ENCODE assay signal across 1 cellular context in genomic region chr12:131641315-131641714, GRCh38.
TF ChIP-seq lines count a peak whose summit lies in the region.

No MANE protein-coding gene starts in this region.

TF ChIP-seq in H1, 55 proteins besides CTCF, POLR2A, EP300 and RAD21:
- no peak for TF ChIP-seq TCF12 (IDR thresholded peaks at IDR 0.05; ENCODE audit: low read depth, low read length)
- no peak for TF ChIP-seq SIN3A (conservative IDR thresholded peaks at IDR 0.05 in 1 of 2, IDR thresholded peaks at IDR 0.05 in 1 of 2; ENCODE audit: low read depth in 1 of 2, low read length in 2 of 2)
- no peak for TF ChIP-seq PHF8 (conservative IDR thresholded peaks at IDR 0.05; ENCODE audit: low read depth, low read length)
- no peak for TF ChIP-seq NRF1 (IDR thresholded peaks at IDR 0.05; ENCODE audit: low read depth, low read length)
- TF ChIP-seq SP1 (IDR thresholded peaks at IDR 0.05; ENCODE audit: low read depth, low read length) = no peak
- TF ChIP-seq SP4 (IDR thresholded peaks at IDR 0.05; ENCODE audit: low read length) = no peak
- no peak for TF ChIP-seq USF2 (IDR thresholded peaks at IDR 0.05; ENCODE audit: low read length)
- no peak for TF ChIP-seq RBBP5 (IDR thresholded peaks at IDR 0.05; ENCODE audit: borderline replicate concordance, low read depth, low read length)
- no peak for TF ChIP-seq YY1 (IDR thresholded peaks at IDR 0.05; ENCODE audit: low read depth, low read length)
- no peak for TF ChIP-seq SRF (IDR thresholded peaks at IDR 0.05; ENCODE audit: low read depth, low read length)
- no peak for TF ChIP-seq HDAC2 (IDR thresholded peaks at IDR 0.05; ENCODE audit: borderline replicate concordance in 1 of 2, low read depth in 2 of 2, low read length in 2 of 2)
- no peak for TF ChIP-seq TAF1 (IDR thresholded peaks at IDR 0.05; ENCODE audit: low read depth, low read length)
- TF ChIP-seq JUN (IDR thresholded peaks at IDR 0.05; ENCODE audit: low read depth, low read length) = no peak
- no peak for TF ChIP-seq SUZ12 (IDR thresholded peaks at IDR 0.05; ENCODE audit: low read length)
- no peak for TF ChIP-seq CBX8 (IDR thresholded peaks at IDR 0.05; ENCODE audit: borderline replicate concordance, low read depth, low read length)
- no peak for TF ChIP-seq EZH2 (IDR thresholded peaks at IDR 0.05; ENCODE audit: low read depth, low read length, severe bottlenecking)
- no peak for TF ChIP-seq BRCA1 (IDR thresholded peaks at IDR 0.05; ENCODE audit: low read depth, low read length)
